Comparison of ENCODE assay signal across 11 cellular contexts in the genomic region with DNA sequence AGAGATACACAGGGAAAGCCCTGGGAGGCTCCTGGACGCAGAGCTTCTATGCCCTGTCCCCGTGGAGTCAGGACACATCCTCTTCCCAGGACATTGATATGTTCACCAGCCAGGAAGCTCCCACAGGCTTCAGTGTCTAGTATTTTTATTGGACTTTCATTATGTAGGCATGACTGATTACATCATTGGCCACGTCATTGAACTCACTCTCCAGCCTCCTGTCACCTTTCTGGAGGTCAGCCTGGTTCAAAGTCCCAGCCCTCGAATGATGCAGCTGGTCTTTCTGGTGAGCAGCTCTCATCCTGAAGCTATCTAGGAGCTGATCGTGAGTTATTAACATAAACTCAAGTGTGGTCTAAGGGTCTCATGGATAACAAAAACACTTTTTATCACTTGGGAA.
"Had no signal": no experiment of that assay in that cellular context is flagged by ENCODE, and none has a peak within 500 bp of the region (broad histone marks: within the 10 kb centered on the region; RNA-seq: fewer than 3 reads in every experiment).

No MANE protein-coding gene starts in this region.

- H3K36me3 ChIP-seq: left ventricle myocardium inferior, stomach, thoracic aorta had no signal

- H3K4me3 ChIP-seq: left ventricle myocardium inferior, stomach, thoracic aorta had no signal

- ATAC-seq: activated CD8-positive, alpha-beta T cell treated with anti-CD3 and anti-CD28 coated beads, Interleukin-2, amount 10 ng/mL, durations not matched to agents 7 days and 5 days; WTC11 had no signal

- DNase-seq: activated CD4-positive, alpha-beta T cell treated with anti-CD3 and anti-CD28 coated beads for 48 hours; activated CD8-positive, alpha-beta T cell treated with anti-CD3 and anti-CD28 coated beads, Interleukin-2, amount 10 ng/mL, durations not matched to agents 7 days and 5 days; activated naive CD4-positive, alpha-beta T cell treated with anti-CD3 and anti-CD28 coated beads for 36 hours; central memory CD4-positive, alpha-beta T cell; glutamatergic neuron; left ventricle myocardium inferior; mesendoderm; stimulated activated CD4-positive, alpha-beta T cell treated with anti-CD3 and anti-CD28 coated beads, Interleukin-4, amount 100 ng/mL, for 4 hours; stomach had no signal

- H3K9me3 ChIP-seq: left ventricle myocardium inferior, stomach, thoracic aorta had no signal

- H3K27me3 ChIP-seq: stomach had no signal

- H3K4me1 ChIP-seq: left ventricle myocardium inferior, stomach had no signal

- H3K27ac ChIP-seq: left ventricle myocardium inferior, stomach, thoracic aorta had no signal
